Comparison of ENCODE assay signal across 8 cellular contexts in the genomic region with DNA sequence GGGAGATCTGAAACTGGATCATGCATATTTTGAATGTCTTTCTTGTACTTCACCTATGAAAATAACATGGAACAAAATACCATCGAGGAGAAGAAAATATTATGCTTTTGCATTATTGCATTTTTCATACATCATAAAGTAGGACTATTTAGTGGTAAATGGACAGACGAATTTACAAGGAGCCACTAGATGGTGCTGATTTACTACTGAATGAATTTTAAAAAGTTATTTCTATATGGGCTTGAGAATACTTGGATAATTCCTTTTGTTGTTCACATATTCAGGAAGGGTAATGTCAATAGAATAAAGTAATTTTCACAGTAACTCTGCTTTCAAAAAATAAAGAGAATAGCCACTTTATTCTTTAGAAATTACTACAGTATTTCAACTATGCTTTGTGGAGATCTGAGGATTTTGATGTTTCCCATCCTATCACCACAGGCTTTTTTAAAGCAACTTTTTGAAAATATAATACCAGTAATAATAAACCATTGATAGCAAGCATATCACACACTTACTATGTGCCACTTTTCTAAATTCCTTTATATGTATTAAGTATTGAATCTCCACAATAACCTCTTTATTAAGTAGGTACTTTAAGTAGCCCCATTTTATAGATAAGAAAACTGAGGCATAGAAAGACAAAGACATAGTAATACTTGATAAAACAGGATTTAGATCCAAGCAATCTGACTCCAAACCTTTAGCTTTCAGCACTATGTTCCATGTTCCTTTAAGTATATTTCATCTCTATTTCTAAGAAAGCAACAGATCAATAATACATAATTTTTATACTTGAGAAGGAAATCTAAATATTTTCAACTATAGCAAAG. TPM values are rescaled to one million over a fixed set of nuclear protein-coding genes. Genes with fewer than 3 reads are reported as not detected.
DNase-seq lines count a peak whose midpoint lies in the region; ATAC-seq and TF ChIP-seq lines count a peak whose summit lies in the region.

No MANE protein-coding gene starts in this region.

- POLR2A ChIA-PET in naive thymus-derived CD4-positive, alpha-beta T cell (lab: Charles Lee): no interaction called here
- POLR2A ChIA-PET in CD8-positive, alpha-beta T cell (lab: Charles Lee): interaction anchor here (0.6 kb wide), 1 partner anchor 1001 kb away, joined by 6 read pairs; no protein-coding TSS in a partner anchor

- H3K4me3 Mint-ChIP-seq in naive thymus-derived CD4-positive, alpha-beta T cell: no peak overlapping the region
- no peak overlapping the region for H3K4me3 Mint-ChIP-seq in T-helper 2 cell treated with Interferon-gamma antibody and Interleukin-4, amounts not matched to agents 5 μg/mL and 100 μg/mL, for 36 hours
- H3K4me3 Mint-ChIP-seq in CD8-positive, alpha-beta T cell: no peak overlapping the region

- H3K27me3 ChIP-seq in naive thymus-derived CD4-positive, alpha-beta T cell (ENCODE audit: control insufficient read depth in 2 of 2, insufficient read depth in 2 of 2, low read length in 2 of 2): no peaks in the 10 kb centered on the region
- no peaks in the 10 kb centered on the region for H3K27me3 ChIP-seq in CD8-positive, alpha-beta T cell (ENCODE audit: insufficient read depth, low read length)

- H3K27ac Mint-ChIP-seq in naive thymus-derived CD4-positive, alpha-beta T cell: no peak overlapping the region
- H3K27ac Mint-ChIP-seq in T-helper 2 cell treated with Interferon-gamma antibody and Interleukin-4, amounts not matched to agents 5 μg/mL and 100 μg/mL, for 36 hours: no peak overlapping the region
- H3K27ac Mint-ChIP-seq in CD8-positive, alpha-beta T cell: no peak overlapping the region

- no peaks in the 10 kb centered on the region for H3K9me3 ChIP-seq in naive thymus-derived CD4-positive, alpha-beta T cell (ENCODE audit: control insufficient read depth in 2 of 3, low read length in 3 of 3)
- no peaks in the 10 kb centered on the region for H3K9me3 ChIP-seq in CD8-positive, alpha-beta T cell (ENCODE audit: low read length)

- CTCF ChIA-PET in naive thymus-derived CD4-positive, alpha-beta T cell (lab: Charles Lee): no interaction called here
- CTCF ChIA-PET in CD8-positive, alpha-beta T cell (lab: Charles Lee): no interaction called here

- peaks cover 0 to 1% (median 0%) of the 10 kb centered on the region in 11 donors for H3K9me3 Mint-ChIP-seq in naive thymus-derived CD4-positive, alpha-beta T cell
- no peaks in the 10 kb centered on the region for H3K9me3 Mint-ChIP-seq in T-helper 2 cell treated with Interferon-gamma antibody and Interleukin-4, amounts not matched to agents 5 μg/mL and 100 μg/mL, for 36 hours
- no peaks in the 10 kb centered on the region for H3K9me3 Mint-ChIP-seq in CD8-positive, alpha-beta T cell

- no peak overlapping the region for H3K27ac ChIP-seq in naive thymus-derived CD4-positive, alpha-beta T cell (ENCODE audit: low read depth, low read length)
- H3K27ac ChIP-seq in CD8-positive, alpha-beta T cell (ENCODE audit: low read depth, low read length): no peak overlapping the region

- ATAC-seq in HG03354 (IDR thresholded peaks at IDR 0.05; ENCODE audit: poor library complexity, severe bottlenecking, unreplicated experiment) (peak; percentile 63), SK-N-SH treated with all-trans-retinoic acid at 6 μM for 48 hours (peak; percentile 64; the same call in 2 of the 3 replicates), HG02588 (IDR thresholded peaks at IDR 0.05; ENCODE audit: unreplicated experiment) (no peak)
- no peak for ATAC-seq in naive thymus-derived CD4-positive, alpha-beta T cell
- no peak for ATAC-seq in CD8-positive, alpha-beta T cell

- H3K36me3 Mint-ChIP-seq in naive thymus-derived CD4-positive, alpha-beta T cell: no peaks in the 10 kb centered on the region
- H3K36me3 Mint-ChIP-seq in T-helper 2 cell treated with Interferon-gamma antibody and Interleukin-4, amounts not matched to agents 5 μg/mL and 100 μg/mL, for 36 hours (ENCODE audit: low read depth): no peaks in the 10 kb centered on the region
- no peaks in the 10 kb centered on the region for H3K36me3 Mint-ChIP-seq in CD8-positive, alpha-beta T cell

- no peak for TF ChIP-seq CTCF in CD8-positive, alpha-beta T cell (IDR thresholded peaks at IDR 0.05)

- H3K27me3 Mint-ChIP-seq in naive thymus-derived CD4-positive, alpha-beta T cell: peaks cover 0 to 9% (median 7%) of the 10 kb centered on the region in 5 donors
- no peaks in the 10 kb centered on the region for H3K27me3 Mint-ChIP-seq in T-helper 2 cell treated with Interferon-gamma antibody and Interleukin-4, amounts not matched to agents 5 μg/mL and 100 μg/mL, for 36 hours (ENCODE audit: low read depth)
- H3K27me3 Mint-ChIP-seq in CD8-positive, alpha-beta T cell (ENCODE audit: low read depth): no peaks in the 10 kb centered on the region

- H3K4me1 ChIP-seq in naive thymus-derived CD4-positive, alpha-beta T cell (ENCODE audit: control insufficient read depth in 2 of 2, insufficient read depth in 2 of 2, low read length in 2 of 2): no peaks in the 10 kb centered on the region
- no peaks in the 10 kb centered on the region for H3K4me1 ChIP-seq in CD8-positive, alpha-beta T cell (ENCODE audit: insufficient read depth, low read length)

- intact Hi-C loops in naive thymus-derived CD4-positive, alpha-beta T cell (cut with micrococcal nuclease): loop anchor here in 1 of 2 donors (2.0 kb wide), 1 partner anchor 1094 kb away; no protein-coding TSS in a partner anchor
- intact Hi-C loops in CD8-positive, alpha-beta T cell (cut with DNase I, micrococcal nuclease): loop anchor here in 1 of 2 experiments (5.0 kb wide), 1 partner anchor 1094 kb away; no protein-coding TSS in a partner anchor

- H3K36me3 ChIP-seq in naive thymus-derived CD4-positive, alpha-beta T cell (ENCODE audit: control insufficient read depth in 2 of 3, insufficient read depth in 3 of 3, low read length in 3 of 3): no peaks in the 10 kb centered on the region
- no peaks in the 10 kb centered on the region for H3K36me3 ChIP-seq in CD8-positive, alpha-beta T cell (ENCODE audit: insufficient read depth, low read length)

- no peaks in the 10 kb centered on the region for H3K4me1 Mint-ChIP-seq in naive thymus-derived CD4-positive, alpha-beta T cell
- no peaks in the 10 kb centered on the region for H3K4me1 Mint-ChIP-seq in T-helper 2 cell treated with Interferon-gamma antibody and Interleukin-4, amounts not matched to agents 5 μg/mL and 100 μg/mL, for 36 hours (ENCODE audit: low read depth)
- H3K4me1 Mint-ChIP-seq in CD8-positive, alpha-beta T cell (ENCODE audit: low read depth): no peaks in the 10 kb centered on the region

- DNase-seq in DMS114 treated with DMSO at 0.1 percent for 48 hours (lab: John Stamatoyannopoulos, UW; ENCODE audit: unreplicated experiment) (peak; percentile 71), iris pigment epithelial cell (ENCODE audit: low read depth) (peak; percentile 48)
- DNase-seq in naive thymus-derived CD4-positive, alpha-beta T cell: no peak
- no peak for DNase-seq in T-helper 2 cell treated with Interferon-gamma antibody and Interleukin-4, amounts not matched to agents 5 μg/mL and 100 μg/mL, for 36 hours (ENCODE audit: low spot score)
- DNase-seq in CD8-positive, alpha-beta T cell: no peak

- no peak overlapping the region for H3K4me3 ChIP-seq in naive thymus-derived CD4-positive, alpha-beta T cell (ENCODE audit: low read length)
- H3K4me3 ChIP-seq in CD8-positive, alpha-beta T cell (ENCODE audit: low read depth, low read length): no peak overlapping the region

TF ChIP-seq in SK-N-SH treated with all-trans-retinoic acid at 6 μM for 48 hours, 23 proteins besides CTCF, POLR2A, EP300 and RAD21 (continues in another document):
- TF ChIP-seq PPARA (CRISPR knock-in tag; IDR thresholded peaks at IDR 0.05; ENCODE audit: borderline replicate concordance) (no peak), BACH2 (CRISPR knock-in tag; IDR thresholded peaks at IDR 0.05; ENCODE audit: borderline replicate concordance) (no peak), ZNF565 (CRISPR knock-in tag; conservative IDR thresholded peaks at IDR 0.05; ENCODE audit: low read depth) (no peak), RARB (CRISPR knock-in tag; IDR thresholded peaks at IDR 0.05) (no peak), ISL1 (CRISPR knock-in tag; IDR thresholded peaks at IDR 0.05) (no peak), TCF4 (CRISPR knock-in tag; IDR thresholded peaks at IDR 0.05; ENCODE audit: borderline replicate concordance) (no peak)
- TF ChIP-seq, protein P1, sequence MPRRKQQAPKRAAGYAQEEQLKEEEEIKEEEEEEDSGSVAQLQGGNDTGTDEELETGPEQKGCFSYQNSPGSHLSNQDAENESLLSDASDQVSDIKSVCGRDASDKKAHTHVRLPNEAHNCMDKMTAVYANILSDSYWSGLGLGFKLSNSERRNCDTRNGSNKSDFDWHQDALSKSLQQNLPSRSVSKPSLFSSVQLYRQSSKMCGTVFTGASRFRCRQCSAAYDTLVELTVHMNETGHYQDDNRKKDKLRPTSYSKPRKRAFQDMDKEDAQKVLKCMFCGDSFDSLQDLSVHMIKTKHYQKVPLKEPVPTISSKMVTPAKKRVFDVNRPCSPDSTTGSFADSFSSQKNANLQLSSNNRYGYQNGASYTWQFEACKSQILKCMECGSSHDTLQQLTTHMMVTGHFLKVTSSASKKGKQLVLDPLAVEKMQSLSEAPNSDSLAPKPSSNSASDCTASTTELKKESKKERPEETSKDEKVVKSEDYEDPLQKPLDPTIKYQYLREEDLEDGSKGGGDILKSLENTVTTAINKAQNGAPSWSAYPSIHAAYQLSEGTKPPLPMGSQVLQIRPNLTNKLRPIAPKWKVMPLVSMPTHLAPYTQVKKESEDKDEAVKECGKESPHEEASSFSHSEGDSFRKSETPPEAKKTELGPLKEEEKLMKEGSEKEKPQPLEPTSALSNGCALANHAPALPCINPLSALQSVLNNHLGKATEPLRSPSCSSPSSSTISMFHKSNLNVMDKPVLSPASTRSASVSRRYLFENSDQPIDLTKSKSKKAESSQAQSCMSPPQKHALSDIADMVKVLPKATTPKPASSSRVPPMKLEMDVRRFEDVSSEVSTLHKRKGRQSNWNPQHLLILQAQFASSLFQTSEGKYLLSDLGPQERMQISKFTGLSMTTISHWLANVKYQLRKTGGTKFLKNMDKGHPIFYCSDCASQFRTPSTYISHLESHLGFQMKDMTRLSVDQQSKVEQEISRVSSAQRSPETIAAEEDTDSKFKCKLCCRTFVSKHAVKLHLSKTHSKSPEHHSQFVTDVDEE (CRISPR knock-in tag; IDR thresholded peaks at IDR 0.05): no peak

RNA-seq across cellular contexts. Expression of gene NEBL, which starts 38.6 kb away (rescaled TPM):
- total RNA-seq in naive thymus-derived CD4-positive, alpha-beta T cell: 1 to 10 TPM in 1 of 5 experiments, under 1 TPM in 3, not detected in 1; 0.05 to 1.4 (median 0.16) TPM
- under 1 TPM in 1 of 2 donors, not detected in 1; 0.06 TPM for polyA plus RNA-seq in naive thymus-derived CD4-positive, alpha-beta T cell
- total RNA-seq in CD8-positive, alpha-beta T cell: not detected

Comparison
In these comparisons a context has a peak if more than half of its experiments do, and no peak if none do; other contexts are left out.
1. DNase-seq: peak in DMS114 treated with DMSO at 0.1 percent for 48 hours (single experiment) and iris pigment epithelial cell (single experiment); none in naive thymus-derived CD4-positive, alpha-beta T cell (0 of 9), T-helper 2 cell treated with Interferon-gamma antibody and Interleukin-4, amounts not matched to agents 5 μg/mL and 100 μg/mL, for 36 hours (single experiment) and CD8-positive, alpha-beta T cell (0 of 7).
2. ATAC-seq: peak in HG03354 (single experiment) and SK-N-SH treated with all-trans-retinoic acid at 6 μM for 48 hours (single experiment); none in naive thymus-derived CD4-positive, alpha-beta T cell (single experiment), HG02588 (single experiment) and CD8-positive, alpha-beta T cell (single experiment).